11 cellular contexts compared by ENCODE assay signal in genomic region chr4:145804134-145804533, GRCh38.
DNase-seq lines count a peak whose midpoint lies in the region; ATAC-seq and TF ChIP-seq lines count a peak whose summit lies in the region.
"Had no signal": no experiment of that assay in that cellular context is flagged by ENCODE, and none has a peak within 500 bp of the region (broad histone marks: within the 10 kb centered on the region; RNA-seq: fewer than 3 reads in every experiment).

No MANE protein-coding gene starts in this region.

- no peaks in the 10 kb centered on the region for H3K36me3 ChIP-seq in CD8-positive, alpha-beta T cell (ENCODE audit: insufficient read depth, low read length)

- CTCF ChIA-PET in CD8-positive, alpha-beta T cell (lab: Charles Lee) = no interaction called here

- no peaks in the 10 kb centered on the region for H3K9me3 ChIP-seq in CD8-positive, alpha-beta T cell (ENCODE audit: low read length)

- POLR2A ChIA-PET in CD8-positive, alpha-beta T cell (lab: Charles Lee) = no interaction called here

- DNase-seq in DMS 273 (lab: John Stamatoyannopoulos, UW; ENCODE audit: unreplicated experiment) (peak; percentile 74), erythroblast (lab: John Stamatoyannopoulos, UW) (peak; percentile 6 to 33), nephron progenitor cell (no peak), SKM-1 treated with dmso at 0.1 percent for 144 hours (lab: John Stamatoyannopoulos, UW; ENCODE audit: unreplicated experiment) (no peak), NCI-H510A treated with DMSO at 0.1 percent for 48 hours (lab: John Stamatoyannopoulos, UW) (no peak)
- no peak for DNase-seq in CD8-positive, alpha-beta T cell
- no peak for DNase-seq in activated CD4-positive, CD25-positive, alpha-beta regulatory T cell treated with anti-CD3 and anti-CD28 coated beads, Interleukin-2, amount 50 U/mL, for 72 hours
- DNase-seq: DND-41; stimulated activated CD4-positive, alpha-beta T cell treated with anti-CD3 and anti-CD28 coated beads, Interleukin-2, amount 100 ng/mL, for 48 hours had no signal

- H3K4me1 Mint-ChIP-seq in nephron progenitor cell = peaks cover 12% of the 10 kb centered on the region
- H3K4me1 Mint-ChIP-seq in CD8-positive, alpha-beta T cell (ENCODE audit: low read depth) = peaks cover 4% of the 10 kb centered on the region

- peaks cover 59% of the 10 kb centered on the region for H3K36me3 Mint-ChIP-seq in nephron progenitor cell (ENCODE audit: low read depth)
- H3K36me3 Mint-ChIP-seq in CD8-positive, alpha-beta T cell = peaks cover 37% of the 10 kb centered on the region

- TF ChIP-seq CTCF in nephron progenitor cell (IDR thresholded peaks at IDR 0.05) = no peak
- no peak for TF ChIP-seq CTCF in CD8-positive, alpha-beta T cell (IDR thresholded peaks at IDR 0.05)

- H3K27me3 ChIP-seq in CD8-positive, alpha-beta T cell (ENCODE audit: insufficient read depth, low read length) = no peaks in the 10 kb centered on the region

- intact Hi-C loops in CD8-positive, alpha-beta T cell (cut with DNase I, micrococcal nuclease) = no loop called here

- no peaks in the 10 kb centered on the region for H3K4me1 ChIP-seq in CD8-positive, alpha-beta T cell (ENCODE audit: insufficient read depth, low read length)

- TF ChIP-seq POLR2A in erythroblast (IDR thresholded peaks at IDR 0.05; ENCODE audit: low read length) = no peak

- H3K27me3 Mint-ChIP-seq in nephron progenitor cell (ENCODE audit: low read depth, poor library complexity) = no peaks in the 10 kb centered on the region
- H3K27me3 Mint-ChIP-seq in CD8-positive, alpha-beta T cell (ENCODE audit: low read depth) = no peaks in the 10 kb centered on the region
- H3K27me3 Mint-ChIP-seq: activated T-helper 17 cell treated with anti-CD3 and anti-CD28 coated beads, Interleukin-2, amount 50 U/mL, for 72 hours had no signal

- H3K4me3 Mint-ChIP-seq in nephron progenitor cell = no peak overlapping the region
- H3K4me3 Mint-ChIP-seq in CD8-positive, alpha-beta T cell = no peak overlapping the region
- H3K4me3 Mint-ChIP-seq: activated T-helper 17 cell treated with anti-CD3 and anti-CD28 coated beads, Interleukin-2, amount 50 U/mL, for 72 hours had no signal

- H3K4me3 ChIP-seq in CD8-positive, alpha-beta T cell (ENCODE audit: low read depth, low read length) = no peak overlapping the region

- peaks cover 5% of the 10 kb centered on the region for H3K9me3 Mint-ChIP-seq in nephron progenitor cell
- no peaks in the 10 kb centered on the region for H3K9me3 Mint-ChIP-seq in CD8-positive, alpha-beta T cell
- H3K9me3 Mint-ChIP-seq: activated T-helper 17 cell treated with anti-CD3 and anti-CD28 coated beads, Interleukin-2, amount 50 U/mL, for 72 hours had no signal

- no peak for ATAC-seq in CD8-positive, alpha-beta T cell
- ATAC-seq: activated T-helper 17 cell treated with anti-CD3 and anti-CD28 coated beads, Interleukin-2, amount 50 U/mL, for 72 hours had no signal

- H3K27ac ChIP-seq in CD8-positive, alpha-beta T cell (ENCODE audit: low read depth, low read length) = no peak overlapping the region

- H3K27ac Mint-ChIP-seq in nephron progenitor cell = peak overlapping the region; percentile 62
- no peak overlapping the region for H3K27ac Mint-ChIP-seq in CD8-positive, alpha-beta T cell
- H3K27ac Mint-ChIP-seq: activated T-helper 17 cell treated with anti-CD3 and anti-CD28 coated beads, Interleukin-2, amount 50 U/mL, for 72 hours had no signal

TF ChIP-seq in PFSK-1, 5 proteins besides CTCF, POLR2A, EP300 and RAD21:
- TF ChIP-seq SIN3A (IDR thresholded peaks at IDR 0.05; ENCODE audit: borderline replicate concordance, insufficient read depth, low read length) (no peak), FOXP2 (optimal IDR thresholded peaks at IDR 0.05; ENCODE audit: borderline replicate concordance, extremely low read depth, extremely low read length, insufficient read depth) (no peak), POLR2AphosphoS5 (IDR thresholded peaks at IDR 0.05; ENCODE audit: low read depth, low read length) (no peak), TAF1 (IDR thresholded peaks at IDR 0.05; ENCODE audit: borderline replicate concordance, insufficient read depth, low read length) (peak; percentile 11; the same call in 1 of the 2 replicates)
- TF ChIP-seq, protein P1, sequence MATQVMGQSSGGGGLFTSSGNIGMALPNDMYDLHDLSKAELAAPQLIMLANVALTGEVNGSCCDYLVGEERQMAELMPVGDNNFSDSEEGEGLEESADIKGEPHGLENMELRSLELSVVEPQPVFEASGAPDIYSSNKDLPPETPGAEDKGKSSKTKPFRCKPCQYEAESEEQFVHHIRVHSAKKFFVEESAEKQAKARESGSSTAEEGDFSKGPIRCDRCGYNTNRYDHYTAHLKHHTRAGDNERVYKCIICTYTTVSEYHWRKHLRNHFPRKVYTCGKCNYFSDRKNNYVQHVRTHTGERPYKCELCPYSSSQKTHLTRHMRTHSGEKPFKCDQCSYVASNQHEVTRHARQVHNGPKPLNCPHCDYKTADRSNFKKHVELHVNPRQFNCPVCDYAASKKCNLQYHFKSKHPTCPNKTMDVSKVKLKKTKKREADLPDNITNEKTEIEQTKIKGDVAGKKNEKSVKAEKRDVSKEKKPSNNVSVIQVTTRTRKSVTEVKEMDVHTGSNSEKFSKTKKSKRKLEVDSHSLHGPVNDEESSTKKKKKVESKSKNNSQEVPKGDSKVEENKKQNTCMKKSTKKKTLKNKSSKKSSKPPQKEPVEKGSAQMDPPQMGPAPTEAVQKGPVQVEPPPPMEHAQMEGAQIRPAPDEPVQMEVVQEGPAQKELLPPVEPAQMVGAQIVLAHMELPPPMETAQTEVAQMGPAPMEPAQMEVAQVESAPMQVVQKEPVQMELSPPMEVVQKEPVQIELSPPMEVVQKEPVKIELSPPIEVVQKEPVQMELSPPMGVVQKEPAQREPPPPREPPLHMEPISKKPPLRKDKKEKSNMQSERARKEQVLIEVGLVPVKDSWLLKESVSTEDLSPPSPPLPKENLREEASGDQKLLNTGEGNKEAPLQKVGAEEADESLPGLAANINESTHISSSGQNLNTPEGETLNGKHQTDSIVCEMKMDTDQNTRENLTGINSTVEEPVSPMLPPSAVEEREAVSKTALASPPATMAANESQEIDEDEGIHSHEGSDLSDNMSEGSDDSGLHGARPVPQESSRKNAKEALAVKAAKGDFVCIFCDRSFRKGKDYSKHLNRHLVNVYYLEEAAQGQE (IDR thresholded peaks at IDR 0.05; ENCODE audit: insufficient read depth in 1 of 2, low read depth in 2 of 2, low read length in 2 of 2) = no peak
TF ChIP-seq in PFSK-1: peak in this region for 1.

Comparison
In these comparisons a context has a peak if more than half of its experiments do, and no peak if none do; other contexts are left out.
1. DNase-seq: peak in DMS 273 (single experiment) and erythroblast (2 of 2); none in nephron progenitor cell (single experiment), SKM-1 treated with dmso at 0.1 percent for 144 hours (single experiment), NCI-H510A treated with DMSO at 0.1 percent for 48 hours (single experiment), CD8-positive, alpha-beta T cell (0 of 7) and activated CD4-positive, CD25-positive, alpha-beta regulatory T cell treated with anti-CD3 and anti-CD28 coated beads, Interleukin-2, amount 50 U/mL, for 72 hours (single experiment).